ENCODE assay signal across 1 cellular context in the genomic region with DNA sequence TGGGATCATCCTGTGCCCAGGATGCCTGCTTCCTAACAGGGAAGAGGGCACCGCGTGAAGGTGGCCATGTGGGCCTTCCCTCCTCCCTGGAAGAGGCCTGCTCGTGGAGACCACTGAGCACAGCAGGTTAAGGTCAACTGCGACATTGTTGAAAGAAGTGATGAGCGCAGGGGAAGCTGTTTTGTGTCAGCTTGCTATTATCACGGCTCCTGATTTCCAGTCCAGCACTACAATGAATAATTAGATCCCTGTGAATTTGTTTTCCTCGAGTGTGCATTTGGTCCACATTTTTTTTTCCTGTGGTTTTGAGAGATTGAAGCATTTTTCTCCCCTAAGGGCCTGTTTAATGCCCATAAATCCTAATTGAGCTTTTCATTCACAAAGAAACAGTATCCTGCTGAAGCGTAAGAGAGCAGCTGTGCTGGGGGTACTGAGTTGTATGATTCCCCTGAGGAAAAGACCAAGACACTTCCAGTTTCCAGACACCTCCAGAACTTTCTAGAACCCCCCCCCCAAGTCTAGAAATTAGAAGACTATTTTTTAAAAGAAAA.
TF ChIP-seq lines count a peak whose summit lies in the region.

No MANE protein-coding gene starts in this region.

TF ChIP-seq in SK-N-SH treated with all-trans-retinoic acid at 6 μM for 48 hours, 23 proteins besides CTCF, POLR2A, EP300 and RAD21 (continued from another document):
- TF ChIP-seq, protein P1, sequence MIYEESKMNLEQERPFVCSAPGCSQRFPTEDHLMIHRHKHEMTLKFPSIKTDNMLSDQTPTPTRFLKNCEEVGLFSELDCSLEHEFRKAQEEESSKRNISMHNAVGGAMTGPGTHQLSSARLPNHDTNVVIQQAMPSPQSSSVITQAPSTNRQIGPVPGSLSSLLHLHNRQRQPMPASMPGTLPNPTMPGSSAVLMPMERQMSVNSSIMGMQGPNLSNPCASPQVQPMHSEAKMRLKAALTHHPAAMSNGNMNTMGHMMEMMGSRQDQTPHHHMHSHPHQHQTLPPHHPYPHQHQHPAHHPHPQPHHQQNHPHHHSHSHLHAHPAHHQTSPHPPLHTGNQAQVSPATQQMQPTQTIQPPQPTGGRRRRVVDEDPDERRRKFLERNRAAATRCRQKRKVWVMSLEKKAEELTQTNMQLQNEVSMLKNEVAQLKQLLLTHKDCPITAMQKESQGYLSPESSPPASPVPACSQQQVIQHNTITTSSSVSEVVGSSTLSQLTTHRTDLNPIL (CRISPR knock-in tag; IDR thresholded peaks at IDR 0.05; ENCODE audit: low read depth), result no peak
- TF ChIP-seq ESRRG (CRISPR knock-in tag; IDR thresholded peaks at IDR 0.05) (no peak), ZNF565 (CRISPR knock-in tag; conservative IDR thresholded peaks at IDR 0.05; ENCODE audit: low read depth) (no peak), ZFP3 (CRISPR knock-in tag; IDR thresholded peaks at IDR 0.05) (no peak), SNAI2 (CRISPR knock-in tag; IDR thresholded peaks at IDR 0.05) (no peak), TCF4 (CRISPR knock-in tag; IDR thresholded peaks at IDR 0.05; ENCODE audit: borderline replicate concordance) (no peak)
- TF ChIP-seq, protein P2, sequence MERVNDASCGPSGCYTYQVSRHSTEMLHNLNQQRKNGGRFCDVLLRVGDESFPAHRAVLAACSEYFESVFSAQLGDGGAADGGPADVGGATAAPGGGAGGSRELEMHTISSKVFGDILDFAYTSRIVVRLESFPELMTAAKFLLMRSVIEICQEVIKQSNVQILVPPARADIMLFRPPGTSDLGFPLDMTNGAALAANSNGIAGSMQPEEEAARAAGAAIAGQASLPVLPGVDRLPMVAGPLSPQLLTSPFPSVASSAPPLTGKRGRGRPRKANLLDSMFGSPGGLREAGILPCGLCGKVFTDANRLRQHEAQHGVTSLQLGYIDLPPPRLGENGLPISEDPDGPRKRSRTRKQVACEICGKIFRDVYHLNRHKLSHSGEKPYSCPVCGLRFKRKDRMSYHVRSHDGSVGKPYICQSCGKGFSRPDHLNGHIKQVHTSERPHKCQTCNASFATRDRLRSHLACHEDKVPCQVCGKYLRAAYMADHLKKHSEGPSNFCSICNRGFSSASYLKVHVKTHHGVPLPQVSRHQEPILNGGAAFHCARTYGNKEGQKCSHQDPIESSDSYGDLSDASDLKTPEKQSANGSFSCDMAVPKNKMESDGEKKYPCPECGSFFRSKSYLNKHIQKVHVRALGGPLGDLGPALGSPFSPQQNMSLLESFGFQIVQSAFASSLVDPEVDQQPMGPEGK (CRISPR knock-in tag; IDR thresholded peaks at IDR 0.05; ENCODE audit: borderline replicate concordance), result no peak
TF ChIP-seq in SK-N-SH treated with all-trans-retinoic acid at 6 μM for 48 hours: peak in this region for 0.
